Comparison of ENCODE assay signal across 15 cellular contexts in genomic region chr3:54046677-54047214, GRCh38.
A peak's percentile ranks its signal among the peaks of the same experiment; 100 is the strongest.
DNase-seq lines count a peak whose midpoint lies in the region; ATAC-seq and TF ChIP-seq lines count a peak whose summit lies in the region.
"Had no signal": no experiment of that assay in that cellular context is flagged by ENCODE, and none has a peak within 500 bp of the region (broad histone marks: within the 10 kb centered on the region; RNA-seq: fewer than 3 reads in every experiment).

No MANE protein-coding gene starts in this region.

- intact Hi-C loops in CD14-positive monocyte (cut with micrococcal nuclease): no loop called here

- H3K27me3 Mint-ChIP-seq in CD14-positive monocyte (ENCODE audit: low read depth in 3 of 3): peaks cover 0 to 2% (median 0%) of the 10 kb centered on the region in 3 donors

- H3K27me3 ChIP-seq in effector memory CD4-positive, alpha-beta T cell (replicated peaks; ENCODE audit: control insufficient read depth, insufficient read depth, low read length, poor library complexity, severe bottlenecking): no peaks in the 10 kb centered on the region
- H3K27me3 ChIP-seq: transverse colon had no signal

- H3K27ac Mint-ChIP-seq in CD14-positive monocyte: no peak overlapping the region
- H3K27ac Mint-ChIP-seq: activated CD4-positive, alpha-beta T cell treated with anti-CD3 and anti-CD28 coated beads, Interleukin-2, amount 10 ng/mL, durations not matched to agents 7 days and 5 days; effector memory CD8-positive, alpha-beta T cell; T-helper 2 cell treated with Interferon-gamma antibody and Interleukin-4, amounts not matched to agents 5 μg/mL and 100 μg/mL, for 36 hours had no signal

- no peak overlapping the region for H3K4me3 ChIP-seq in astrocyte of the cerebellum (ENCODE audit: low read depth, low read length)
- H3K4me3 ChIP-seq in effector memory CD4-positive, alpha-beta T cell (ENCODE audit: insufficient read depth, low read depth, low read length, poor library complexity, severe bottlenecking): no peak overlapping the region
- H3K4me3 ChIP-seq: lung, transverse colon had no signal

- H3K9me3 ChIP-seq in effector memory CD4-positive, alpha-beta T cell (ENCODE audit: control insufficient read depth, low read length): no peaks in the 10 kb centered on the region
- H3K9me3 ChIP-seq: transverse colon had no signal

- DNase-seq in A172 (ENCODE audit: low spot score): peak; percentile 81
- DNase-seq in HK-2 (ENCODE audit: unreplicated experiment): peak; percentile 79
- DNase-seq in astrocyte of the cerebellum (ENCODE audit: low read depth): peak; percentile 22
- DNase-seq in kidney glomerular epithelial cell (lab: John Stamatoyannopoulos, UW): peak; percentile 97
- DNase-seq in effector memory CD4-positive, alpha-beta T cell: no peak
- DNase-seq in CD14-positive monocyte (ENCODE audit: low spot score): no peak
- no peak for DNase-seq in GOT3 (lab: John Stamatoyannopoulos, UW)
- DNase-seq: activated CD4-positive, alpha-beta T cell treated with anti-CD3 and anti-CD28 coated beads, Interleukin-2, amount 10 ng/mL, durations not matched to agents 7 days and 5 days; effector memory CD8-positive, alpha-beta T cell; NCI-H446; stimulated activated CD4-positive, alpha-beta T cell treated with anti-CD3 and anti-CD28 coated beads, Interleukin-12 subunit alpha, Interleukin-12 subunit beta, amount 100 ng/mL, for 4 hours; transverse colon had no signal

- H3K4me3 Mint-ChIP-seq in CD14-positive monocyte: no peak overlapping the region
- H3K4me3 Mint-ChIP-seq: activated CD4-positive, alpha-beta T cell treated with anti-CD3 and anti-CD28 coated beads, Interleukin-2, amount 10 ng/mL, durations not matched to agents 7 days and 5 days; effector memory CD8-positive, alpha-beta T cell; T-helper 2 cell treated with Interferon-gamma antibody and Interleukin-4, amounts not matched to agents 5 μg/mL and 100 μg/mL, for 36 hours had no signal

- peaks cover 0 to 4% (median 3%) of the 10 kb centered on the region in 7 donors for H3K9me3 Mint-ChIP-seq in CD14-positive monocyte
- H3K9me3 Mint-ChIP-seq: activated CD4-positive, alpha-beta T cell treated with anti-CD3 and anti-CD28 coated beads, Interleukin-2, amount 10 ng/mL, durations not matched to agents 7 days and 5 days; effector memory CD8-positive, alpha-beta T cell; T-helper 2 cell treated with Interferon-gamma antibody and Interleukin-4, amounts not matched to agents 5 μg/mL and 100 μg/mL, for 36 hours had no signal

- H3K4me1 ChIP-seq in effector memory CD4-positive, alpha-beta T cell (ENCODE audit: control insufficient read depth, insufficient read depth, low read length, poor library complexity, severe bottlenecking): no peaks in the 10 kb centered on the region

- H3K36me3 Mint-ChIP-seq in CD14-positive monocyte: no peaks in the 10 kb centered on the region

- H3K27ac ChIP-seq in effector memory CD4-positive, alpha-beta T cell (ENCODE audit: insufficient read depth, low read length, poor library complexity, severe bottlenecking): no peak overlapping the region
- H3K27ac ChIP-seq: transverse colon had no signal

- H3K36me3 ChIP-seq in effector memory CD4-positive, alpha-beta T cell (ENCODE audit: control insufficient read depth, insufficient read depth, low read length): no peaks in the 10 kb centered on the region
- H3K36me3 ChIP-seq: transverse colon had no signal

- no peak for ATAC-seq in HG03342 (IDR thresholded peaks at IDR 0.05; ENCODE audit: unreplicated experiment)
- ATAC-seq: effector memory CD8-positive, alpha-beta T cell had no signal

- H3K4me1 Mint-ChIP-seq in CD14-positive monocyte: no peaks in the 10 kb centered on the region
- H3K4me1 Mint-ChIP-seq: activated CD4-positive, alpha-beta T cell treated with anti-CD3 and anti-CD28 coated beads, Interleukin-2, amount 10 ng/mL, durations not matched to agents 7 days and 5 days had no signal

- in situ Hi-C loops in astrocyte of the cerebellum (cut with HindIII; ENCODE audit: low sequenced_read_pairs): no loop called here

- TF ChIP-seq CTCF in astrocyte of the cerebellum (IDR thresholded peaks at IDR 0.05; ENCODE audit: low read depth, low read length, missing control alignments) (no peak), CD14-positive monocyte (IDR thresholded peaks at IDR 0.05) (no peak)

Comparison
In these comparisons a context has a peak if more than half of its experiments do, and no peak if none do; other contexts are left out.
1. DNase-seq: peak in A172 (single experiment), HK-2 (single experiment), astrocyte of the cerebellum (single experiment) and kidney glomerular epithelial cell (single experiment); none in effector memory CD4-positive, alpha-beta T cell (0 of 3), CD14-positive monocyte (single experiment) and GOT3 (single experiment).